8 cellular contexts compared by ENCODE assay signal in genomic region chr12:49342914-49343731, GRCh38. TPM values are rescaled to one million over a fixed set of nuclear protein-coding genes. Genes with fewer than 3 reads are reported as not detected.
DNase-seq lines count a peak whose midpoint lies in the region; TF ChIP-seq lines count a peak whose summit lies in the region.

No MANE protein-coding gene starts in this region.

- H3K27me3 ChIP-seq in fibroblast of lung (ENCODE audit: control insufficient read depth, insufficient read depth, low read length), result peaks cover 61% of the 10 kb centered on the region

- DNase-seq in NCI-H146 (lab: John Stamatoyannopoulos, UW) (peak; percentile 62), NCI-H146 treated with DMSO at 0.1 percent for 48 hours (lab: John Stamatoyannopoulos, UW; ENCODE audit: unreplicated experiment) (no peak), fibroblast of lung (ENCODE audit: low read depth in 2 of 2) (no peak), skeletal muscle cell (ENCODE audit: low read depth) (no peak), KG1 (lab: John Stamatoyannopoulos, UW) (no peak), H4 (ENCODE audit: low spot score) (no peak), hippocampal formation (lab: John Stamatoyannopoulos, UW) (no peak)
- DNase-seq in activated CD4-positive, alpha-beta T cell treated with anti-CD3 and anti-CD28 coated beads for 48 hours, result peak; percentile 70

- TF ChIP-seq CTCF in fibroblast of lung (conservative IDR thresholded peaks at IDR 0.05 in 1 of 2, IDR thresholded peaks at IDR 0.05 in 1 of 2; ENCODE audit: low read depth in 1 of 2, low read length in 2 of 2), result no peak

- no peaks in the 10 kb centered on the region for H3K9me3 ChIP-seq in fibroblast of lung (ENCODE audit: control insufficient read depth, insufficient read depth, low read depth, low read length)

- H3K27ac ChIP-seq in fibroblast of lung (ENCODE audit: insufficient read depth, low read length), result no peak overlapping the region

- no peak overlapping the region for H3K9ac ChIP-seq in fibroblast of lung (ENCODE audit: insufficient read depth, low read length)

- peak overlapping the region; percentile 13 for H2AFZ ChIP-seq in fibroblast of lung (ENCODE audit: low read length)

- H3K4me3 ChIP-seq in fibroblast of lung (replicated peaks in 1 of 4; ENCODE audit: control extremely low read depth in 1 of 4, insufficient read depth in 1 of 4, low read depth in 3 of 4, low read length in 4 of 4) (peak overlapping the region; percentile 28 to 52 (median 42)), skeletal muscle cell (ENCODE audit: low read depth, low read length) (peak overlapping the region; percentile 33)

- no peaks in the 10 kb centered on the region for H4K20me1 ChIP-seq in fibroblast of lung (ENCODE audit: control insufficient read depth, extremely low read depth, insufficient read depth, low read length)

- no peaks in the 10 kb centered on the region for H3K79me2 ChIP-seq in fibroblast of lung (ENCODE audit: control insufficient read depth, insufficient read depth, low read length)

- H3K4me2 ChIP-seq in fibroblast of lung (ENCODE audit: extremely low read depth, insufficient read depth, low read length), result peak overlapping the region; percentile 86

- H3K4me1 ChIP-seq in fibroblast of lung (ENCODE audit: control insufficient read depth, extremely low read depth, insufficient read depth, low read length), result peaks cover 25% of the 10 kb centered on the region

- no peaks in the 10 kb centered on the region for H3K36me3 ChIP-seq in fibroblast of lung (ENCODE audit: control insufficient read depth, insufficient read depth, low read length)

RNA-seq across cellular contexts. Expression of gene DNAJC22, which starts 3.6 kb away (rescaled TPM):
- 4.6 and 4.8 TPM in 2 replicates for total RNA-seq in fibroblast of lung
- polyA plus RNA-seq in fibroblast of lung, result 2.4 and 5.7 TPM in 2 replicates
- 2.5 and 4.6 TPM in 2 replicates for polyA plus RNA-seq in fibroblast of lung (2012)
- polyA minus RNA-seq in fibroblast of lung (ENCODE audit: low replicate concordance), result 2.1 and 8.0 TPM in 2 replicates
- total RNA-seq in H4 (2014; rRNA removed; shearing (Covaris generic)), result 14.3 TPM in 2 replicates

RNA-seq across cellular contexts. Expression of gene C1QL4, which starts 6.1 kb away (rescaled TPM):
- 0.17 TPM in 1 of 2 replicates, not detected in the other for total RNA-seq in fibroblast of lung
- polyA plus RNA-seq in fibroblast of lung, result 0.10 TPM in 1 of 2 replicates, not detected in the other
- polyA plus RNA-seq in fibroblast of lung (2012), result 0.08 and 0.56 TPM in 2 replicates
- not detected in 2 replicates for polyA minus RNA-seq in fibroblast of lung (ENCODE audit: low replicate concordance)
- total RNA-seq in H4 (2014; rRNA removed; shearing (Covaris generic)), result 2.6 and 3.8 TPM in 2 replicates

RNA-seq across cellular contexts. Expression of gene TROAP, which starts 20.1 kb away (rescaled TPM):
- total RNA-seq in fibroblast of lung, result 0.51 and 6.3 TPM in 2 replicates
- polyA plus RNA-seq in fibroblast of lung, result 4.8 and 22.4 TPM in 2 replicates
- 8.0 and 26.6 TPM in 2 replicates for polyA plus RNA-seq in fibroblast of lung (2012)
- 20.1 and 62.8 TPM in 2 replicates for polyA minus RNA-seq in fibroblast of lung (ENCODE audit: low replicate concordance)
- 39.8 and 56.9 TPM in 2 replicates for total RNA-seq in H4 (2014; rRNA removed; shearing (Covaris generic))

RNA-seq across cellular contexts. Expression of gene SPATS2, which starts 24.1 kb away (rescaled TPM):
- 14.1 and 22.1 TPM in 2 replicates for total RNA-seq in fibroblast of lung
- 33.2 and 43.6 TPM in 2 replicates for polyA plus RNA-seq in fibroblast of lung
- polyA plus RNA-seq in fibroblast of lung (2012), result 22.5 and 23.7 TPM in 2 replicates
- polyA minus RNA-seq in fibroblast of lung (ENCODE audit: low replicate concordance), result 41.3 and 84.8 TPM in 2 replicates
- total RNA-seq in H4 (2014; rRNA removed; shearing (Covaris generic)), result 24.4 and 34.1 TPM in 2 replicates

RNA-seq across cellular contexts. Expression of gene PRPH, which starts 48.2 kb away (rescaled TPM):
- total RNA-seq in fibroblast of lung, result 0.26 and 0.50 TPM in 2 replicates
- polyA plus RNA-seq in fibroblast of lung, result 0.06 and 0.49 TPM in 2 replicates
- 0.75 TPM in 1 of 2 replicates, not detected in the other for polyA plus RNA-seq in fibroblast of lung (2012)
- 0.70 TPM in 1 of 2 replicates, not detected in the other for polyA minus RNA-seq in fibroblast of lung (ENCODE audit: low replicate concordance)
- total RNA-seq in H4 (2014; rRNA removed; shearing (Covaris generic)), result 0.10 TPM in 1 of 2 replicates, not detected in the other

Comparison
In these comparisons a context has a peak if more than half of its experiments do, and no peak if none do; other contexts are left out.
1. DNase-seq: peak in NCI-H146 (single experiment) and activated CD4-positive, alpha-beta T cell treated with anti-CD3 and anti-CD28 coated beads for 48 hours (single experiment); none in NCI-H146 treated with DMSO at 0.1 percent for 48 hours (single experiment), fibroblast of lung (0 of 2), skeletal muscle cell (single experiment), KG1 (single experiment), H4 (single experiment) and hippocampal formation (0 of 2).